ENCODE assay signal across 19 cellular contexts in genomic region chr4:154719087-154719486, GRCh38. TPM values are rescaled to one million over a fixed set of nuclear protein-coding genes. Genes with fewer than 3 reads are reported as not detected.
DNase-seq lines count a peak whose midpoint lies in the region; ATAC-seq and FAIRE-seq lines count a peak whose summit lies in the region.
"Had no signal": no experiment of that assay in that cellular context is flagged by ENCODE, and none has a peak within 500 bp of the region (broad histone marks: within the 10 kb centered on the region; RNA-seq: fewer than 3 reads in every experiment).

No MANE protein-coding gene starts in this region.

- peaks cover 8% of the 10 kb centered on the region for H3K27me3 Mint-ChIP-seq in activated CD8-positive, alpha-beta memory T cell treated with anti-CD3 and anti-CD28 coated beads, Interleukin-2, amount 10 ng/mL, durations not matched to agents 7 days and 5 days

- no peaks in the 10 kb centered on the region for H3K9me3 Mint-ChIP-seq in activated CD8-positive, alpha-beta memory T cell treated with anti-CD3 and anti-CD28 coated beads, Interleukin-2, amount 10 ng/mL, durations not matched to agents 7 days and 5 days (ENCODE audit: low read depth)
- H3K9me3 Mint-ChIP-seq: activated naive CD8-positive, alpha-beta T cell treated with anti-CD3 and anti-CD28 coated beads, Interleukin-2, amount 10 ng/mL, durations not matched to agents 7 days and 5 days had no signal

- no peak overlapping the region for H3K4me3 Mint-ChIP-seq in activated CD8-positive, alpha-beta memory T cell treated with anti-CD3 and anti-CD28 coated beads, Interleukin-2, amount 10 ng/mL, durations not matched to agents 7 days and 5 days
- H3K4me3 Mint-ChIP-seq: activated naive CD8-positive, alpha-beta T cell treated with anti-CD3 and anti-CD28 coated beads, Interleukin-2, amount 10 ng/mL, durations not matched to agents 7 days and 5 days had no signal

- peaks cover 17% of the 10 kb centered on the region for H3K4me1 Mint-ChIP-seq in activated CD8-positive, alpha-beta memory T cell treated with anti-CD3 and anti-CD28 coated beads, Interleukin-2, amount 10 ng/mL, durations not matched to agents 7 days and 5 days

- peak; percentile 51 for ATAC-seq in activated CD8-positive, alpha-beta memory T cell treated with anti-CD3 and anti-CD28 coated beads, Interleukin-2, amount 10 ng/mL, durations not matched to agents 7 days and 5 days
- ATAC-seq in esophagus mucosa (peak; percentile 62), GM21367 (IDR thresholded peaks at IDR 0.05; ENCODE audit: unreplicated experiment) (no peak), HG03571 (IDR thresholded peaks at IDR 0.05; ENCODE audit: unreplicated experiment) (no peak)
- ATAC-seq: gastroesophageal sphincter, mucosa of descending colon, pancreas had no signal

- H3K36me3 Mint-ChIP-seq in activated CD8-positive, alpha-beta memory T cell treated with anti-CD3 and anti-CD28 coated beads, Interleukin-2, amount 10 ng/mL, durations not matched to agents 7 days and 5 days = no peaks in the 10 kb centered on the region
- H3K36me3 Mint-ChIP-seq: activated naive CD8-positive, alpha-beta T cell treated with anti-CD3 and anti-CD28 coated beads, Interleukin-2, amount 10 ng/mL, durations not matched to agents 7 days and 5 days had no signal

- H3K27ac Mint-ChIP-seq in activated CD8-positive, alpha-beta memory T cell treated with anti-CD3 and anti-CD28 coated beads, Interleukin-2, amount 10 ng/mL, durations not matched to agents 7 days and 5 days = peak overlapping the region; percentile 21
- H3K27ac Mint-ChIP-seq: activated naive CD8-positive, alpha-beta T cell treated with anti-CD3 and anti-CD28 coated beads, Interleukin-2, amount 10 ng/mL, durations not matched to agents 7 days and 5 days had no signal

- DNase-seq in activated CD8-positive, alpha-beta memory T cell treated with anti-CD3 and anti-CD28 coated beads, Interleukin-2, amount 10 ng/mL, durations not matched to agents 7 days and 5 days = no peak
- no peak for DNase-seq in activated CD8-positive, alpha-beta memory T cell treated with anti-CD3 and anti-CD28 coated beads, Interleukin-2, amount 50 U/mL, for 48 hours
- DNase-seq in RKO (ENCODE audit: low spot score) (peak; percentile 58), urothelium cell line (ENCODE audit: low spot score) (peak; percentile 39), cerebellar nuclear complex (lab: John Stamatoyannopoulos, UW) (no peak)
- DNase-seq: activated naive CD8-positive, alpha-beta T cell treated with anti-CD3 and anti-CD28 coated beads, Interleukin-2, amount 10 ng/mL, durations not matched to agents 7 days and 5 days; activated T-cell treated with anti-CD3 and anti-CD28 coated beads, Interleukin-2, amount 50 U/mL, for 1 hour; dermis blood vessel endothelial cell; mucosa of descending colon; NCI-H1092; pancreas; spleen had no signal

- FAIRE-seq in urothelium cell line (lab: Jason Lieb, UNC) = no peak
- FAIRE-seq: HTR-8/SVneo, pancreas had no signal

- CTCF ChIA-PET in activated CD8-positive, alpha-beta memory T cell treated with anti-CD3 and anti-CD28 coated beads, Interleukin-2, amount 10 ng/mL, durations not matched to agents 7 days and 5 days (lab: Charles Lee) = no interaction called here

RNA-seq across cellular contexts. Expression of gene LRAT, which starts 24.7 kb away (rescaled TPM):
- not detected for total RNA-seq in activated CD8-positive, alpha-beta memory T cell treated with anti-CD3 and anti-CD28 coated beads, Interleukin-2, amount 10 ng/mL, durations not matched to agents 7 days and 5 days
- total RNA-seq in esophagus mucosa = 0.76 TPM
- total RNA-seq: activated naive CD8-positive, alpha-beta T cell treated with anti-CD3 and anti-CD28 coated beads, Interleukin-2, amount 10 ng/mL, durations not matched to agents 7 days and 5 days; dermis blood vessel endothelial cell; OCI-LY7; spleen; subcutaneous adipose tissue had no signal

Comparison
In these comparisons a context has a peak if more than half of its experiments do, and no peak if none do; other contexts are left out.
1. ATAC-seq: peak in activated CD8-positive, alpha-beta memory T cell treated with anti-CD3 and anti-CD28 coated beads, Interleukin-2, amount 10 ng/mL, durations not matched to agents 7 days and 5 days (single experiment) and esophagus mucosa (single experiment); none in GM21367 (single experiment) and HG03571 (single experiment).
2. DNase-seq: peak in RKO (single experiment) and urothelium cell line (single experiment); none in activated CD8-positive, alpha-beta memory T cell treated with anti-CD3 and anti-CD28 coated beads, Interleukin-2, amount 10 ng/mL, durations not matched to agents 7 days and 5 days (single experiment), activated CD8-positive, alpha-beta memory T cell treated with anti-CD3 and anti-CD28 coated beads, Interleukin-2, amount 50 U/mL, for 48 hours (single experiment) and cerebellar nuclear complex (0 of 2).